12 cellular contexts compared by ENCODE assay signal in the genomic region with DNA sequence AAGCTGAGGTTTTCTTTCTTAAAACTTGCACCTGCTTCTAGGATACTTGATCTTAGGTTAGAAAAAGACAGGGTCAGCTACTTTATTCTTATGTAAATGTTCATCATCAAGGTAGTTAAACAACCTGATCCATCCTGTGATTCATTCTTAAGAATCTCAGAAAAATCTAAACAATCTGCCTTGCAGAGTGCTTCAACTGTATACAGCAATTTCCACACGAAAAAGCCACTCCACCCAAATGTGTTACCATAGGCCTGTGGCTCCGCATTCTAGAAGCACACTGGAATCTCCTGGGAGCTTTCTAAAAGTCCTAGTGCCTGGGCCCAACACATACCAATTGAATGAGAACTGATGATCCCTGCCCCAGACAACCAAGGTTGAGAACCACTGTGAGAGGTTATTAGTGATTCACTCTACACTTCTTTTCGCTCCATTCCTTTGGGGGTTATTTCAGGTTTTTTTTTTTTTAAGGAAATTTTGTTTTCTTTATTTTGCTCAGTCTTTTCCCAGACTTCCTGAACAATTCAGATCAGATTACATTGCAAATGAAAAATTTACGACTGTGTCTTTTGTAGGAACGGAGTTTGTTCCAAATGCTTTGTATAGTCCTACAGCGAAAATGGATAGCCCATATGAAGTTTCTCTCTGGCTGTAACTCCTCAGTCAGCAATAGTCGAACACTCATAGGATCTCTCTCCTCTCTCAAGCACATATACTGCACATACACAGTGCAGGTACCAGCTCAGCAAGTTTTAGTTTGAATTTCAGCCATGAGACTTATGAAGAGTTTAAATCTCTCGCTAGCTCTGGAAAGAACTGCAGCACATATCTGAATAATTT. TPM values are rescaled to one million over a fixed set of nuclear protein-coding genes. Genes with fewer than 3 reads are reported as not detected.
A peak's percentile ranks its signal among the peaks of the same experiment; 100 is the strongest.
DNase-seq lines count a peak whose midpoint lies in the region; ATAC-seq and TF ChIP-seq lines count a peak whose summit lies in the region.
"Had no signal": no experiment of that assay in that cellular context is flagged by ENCODE, and none has a peak within 500 bp of the region (broad histone marks: within the 10 kb centered on the region; RNA-seq: fewer than 3 reads in every experiment).

No MANE protein-coding gene starts in this region.

- H3K23ac ChIP-seq in neuronal stem cell (ENCODE audit: low read depth, low read length, poor library complexity), result no peak overlapping the region

- H3K4me1 ChIP-seq in uterus (no peaks in the 10 kb centered on the region), neuronal stem cell (ENCODE audit: control insufficient read depth in 2 of 2, insufficient read depth in 1 of 2, low read depth in 1 of 2, low read length in 2 of 2) (peaks cover 7 to 20% of the 10 kb centered on the region in 2 donors)

- H2AK5ac ChIP-seq in neuronal stem cell (ENCODE audit: low read depth, low read length), result no peak overlapping the region

- no peak for TF ChIP-seq CTCF in fibroblast of mammary gland (conservative IDR thresholded peaks at IDR 0.05; ENCODE audit: control insufficient read depth, insufficient read depth, low read depth, low read length)
- TF ChIP-seq CTCF in uterus (IDR thresholded peaks at IDR 0.05), result no peak

- WGBS in neuronal stem cell (ENCODE audit: extremely low coverage in 2 of 2, insufficient read length in 2 of 2, insufficient replicate concordance in 1 of 2), 2 donors, result no CpG with 5 or more reads among the region's 8 CpGs

- no peak overlapping the region for H3K4me3 ChIP-seq in fibroblast of mammary gland (ENCODE audit: control insufficient read depth, low read depth, low read length)
- H3K4me3 ChIP-seq in skeletal muscle cell (ENCODE audit: low read depth, low read length), result no peak overlapping the region
- H3K4me3 ChIP-seq in uterus, result no peak overlapping the region
- no peak overlapping the region for H3K4me3 ChIP-seq in neuronal stem cell (ENCODE audit: low read length in 2 of 2)
- H3K4me3 ChIP-seq: mucosa of descending colon had no signal

- H2BK15ac ChIP-seq in neuronal stem cell (ENCODE audit: low read length), result no peak overlapping the region

- no peaks in the 10 kb centered on the region for H3K27me3 ChIP-seq in uterus
- no peaks in the 10 kb centered on the region for H3K27me3 ChIP-seq in neuronal stem cell (ENCODE audit: control insufficient read depth in 3 of 3, insufficient read depth in 3 of 3, low read depth in 1 of 3, low read length in 3 of 3)

- H3K14ac ChIP-seq in neuronal stem cell (ENCODE audit: low read length), result no peak overlapping the region

- H3K27ac ChIP-seq in uterus, result no peak overlapping the region
- H3K27ac ChIP-seq in neuronal stem cell (replicated peaks; ENCODE audit: low read length), result no peak overlapping the region
- H3K27ac ChIP-seq: WERI-Rb-1 had no signal

- no peaks in the 10 kb centered on the region for H3K79me1 ChIP-seq in neuronal stem cell (ENCODE audit: low read depth, low read length)

- H3K36me3 ChIP-seq in uterus, result no peaks in the 10 kb centered on the region
- H3K36me3 ChIP-seq in neuronal stem cell (replicated peaks in 1 of 2; ENCODE audit: control insufficient read depth in 2 of 2, insufficient read depth in 2 of 2, low read length in 2 of 2), result no peaks in the 10 kb centered on the region
- H3K36me3 ChIP-seq: WERI-Rb-1 had no signal

- DNase-seq in GM04504 (ENCODE audit: low read depth) (peak; percentile 67), RPMI7951 (ENCODE audit: low read depth) (peak; percentile 6), fibroblast of mammary gland (ENCODE audit: low read depth) (peak; percentile 86), skeletal muscle cell (ENCODE audit: low read depth) (peak; percentile 83), inferior parietal cortex (ENCODE audit: extremely low spot score) (no peak), uterus (no peak), neuronal stem cell (ENCODE audit: low spot score) (no peak)
- DNase-seq: activated effector memory CD4-positive, alpha-beta T cell treated with anti-CD3 and anti-CD28 coated beads, Interleukin-2, amount 50 U/mL, for 16 hours; mucosa of descending colon; stimulated activated CD4-positive, alpha-beta T cell treated with anti-CD3 and anti-CD28 coated beads, Interleukin-2, amount 100 ng/mL, for 24 hours; WERI-Rb-1 had no signal

- no peak overlapping the region for H3K18ac ChIP-seq in neuronal stem cell (ENCODE audit: low read length)

- H3K9ac ChIP-seq in neuronal stem cell (ENCODE audit: low read depth, low read length, poor library complexity), result no peak overlapping the region

- no peak overlapping the region for H3K4me2 ChIP-seq in neuronal stem cell (ENCODE audit: insufficient read depth, low read length, poor library complexity, severe bottlenecking)

- no peak overlapping the region for H2BK5ac ChIP-seq in neuronal stem cell (ENCODE audit: low read length)

- no peak overlapping the region for H2BK120ac ChIP-seq in neuronal stem cell (ENCODE audit: low read depth, low read length)

- H2AFZ ChIP-seq in neuronal stem cell (ENCODE audit: low read length), result no peak overlapping the region

- no peak overlapping the region for H2BK12ac ChIP-seq in neuronal stem cell (ENCODE audit: low read length)

- H4K8ac ChIP-seq in neuronal stem cell (ENCODE audit: low read depth, low read length), result no peak overlapping the region

- no peak overlapping the region for H4K91ac ChIP-seq in neuronal stem cell (ENCODE audit: low read depth, low read length, poor library complexity)

- no peaks in the 10 kb centered on the region for H3K9me3 ChIP-seq in uterus
- no peaks in the 10 kb centered on the region for H3K9me3 ChIP-seq in neuronal stem cell (replicated peaks in 1 of 2; ENCODE audit: control insufficient read depth in 2 of 2, insufficient read depth in 1 of 2, low read depth in 1 of 2, low read length in 2 of 2)
- H3K9me3 ChIP-seq: mucosa of descending colon had no signal

- ATAC-seq in HG03520 (IDR thresholded peaks at IDR 0.05; ENCODE audit: unreplicated experiment), result no peak
- ATAC-seq: mucosa of descending colon had no signal

- TF ChIP-seq POLR2A in uterus (IDR thresholded peaks at IDR 0.05), result no peak

- no peak overlapping the region for H3K4ac ChIP-seq in neuronal stem cell (ENCODE audit: low read length)

- intact Hi-C loops in uterus (cut with DNase I; ENCODE audit: low total_unique reads), result no loop called here

RNA-seq across cellular contexts. Expression of a gene that starts 16.1 kb away (rescaled TPM):
- total RNA-seq in RPMI7951 (2014; rRNA removed; shearing (Covaris generic)), result 75.5 and 82.2 TPM in 2 replicates
- total RNA-seq in uterus, result 10 to 100 TPM in 3 of 4 donors, 1 to 10 TPM in 1; 6.8 to 41.3 (median 19.2) TPM
- 14.4 TPM for polyA plus RNA-seq in neuronal stem cell (2013, experiment 1 of 2)
- polyA plus RNA-seq in neuronal stem cell (2013, experiment 2 of 2), result 14.7 TPM

Comparison
In these comparisons a context has a peak if more than half of its experiments do, and no peak if none do; other contexts are left out.
1. DNase-seq: peak in GM04504 (single experiment), RPMI7951 (single experiment), fibroblast of mammary gland (single experiment) and skeletal muscle cell (single experiment); none in inferior parietal cortex (single experiment), uterus (0 of 2) and neuronal stem cell (single experiment).